ENCODE assay signal across 13 cellular contexts in genomic region chr10:29873941-29874340, GRCh38.
"Had no signal": no experiment of that assay in that cellular context is flagged by ENCODE, and none has a peak within 500 bp of the region (broad histone marks: within the 10 kb centered on the region; RNA-seq: fewer than 3 reads in every experiment).

No MANE protein-coding gene starts in this region.

- H3K36me3 ChIP-seq: right lobe of liver, spleen had no signal

- DNase-seq: activated CD4-positive, alpha-beta T cell treated with anti-CD3 and anti-CD28 coated beads, Interleukin-2, amount 10 ng/mL, durations not matched to agents 24 days and 14 days; activated CD4-positive, CD25-positive, alpha-beta regulatory T cell; activated CD8-positive, alpha-beta memory T cell treated with anti-CD3 and anti-CD28 coated beads, Interleukin-2, amount 50 U/mL, for 48 hours; activated gamma-delta T cell; activated T-cell treated with anti-CD3 and anti-CD28 coated beads, Interleukin-2, amount 50 U/mL, for 72 hours; amygdala; foreskin keratinocyte; midbrain; psoas muscle; right lobe of liver; spleen; stimulated activated naive CD8-positive, alpha-beta T cell treated with anti-CD3 and anti-CD28 coated beads, Interleukin-15, amount 100 ng/mL, for 72 hours had no signal

- ATAC-seq: activated T-cell treated with anti-CD3 and anti-CD28 coated beads, Interleukin-2, amount 50 U/mL, for 72 hours; esophagus mucosa; foreskin keratinocyte; psoas muscle; stimulated activated naive CD8-positive, alpha-beta T cell treated with anti-CD3 and anti-CD28 coated beads, Interleukin-15, amount 100 ng/mL, for 72 hours had no signal

- H3K27me3 ChIP-seq: foreskin keratinocyte, right lobe of liver had no signal

- H3K9me3 ChIP-seq: psoas muscle, right lobe of liver, spleen had no signal

- H3K4me3 ChIP-seq: psoas muscle, right lobe of liver, spleen had no signal

- H3K27ac ChIP-seq: foreskin keratinocyte, psoas muscle, right lobe of liver, spleen had no signal

- H3K4me1 ChIP-seq: foreskin keratinocyte, psoas muscle, right lobe of liver, spleen had no signal
